In the genomic region with DNA sequence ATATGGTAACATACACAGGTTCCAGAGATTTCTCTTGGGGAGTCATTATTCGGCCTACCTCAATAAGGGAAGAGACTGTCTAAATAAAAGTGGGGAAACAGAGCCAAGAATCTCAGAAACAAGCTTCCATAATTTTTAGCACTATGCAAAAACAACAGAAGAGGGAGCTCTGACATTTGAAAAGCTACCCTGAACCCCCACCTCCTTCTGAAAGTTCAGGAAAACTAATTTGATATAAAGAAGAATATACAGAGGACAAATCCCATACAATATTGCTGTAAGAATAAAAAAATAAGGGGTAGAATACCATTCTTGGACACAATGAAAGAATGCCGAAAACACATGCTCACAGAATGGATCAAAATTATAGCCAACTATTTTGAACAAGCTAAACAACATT, we compare ENCODE assay signal across 10 cellular contexts. TPM values are rescaled to one million over a fixed set of nuclear protein-coding genes. Genes with fewer than 3 reads are reported as not detected.
DNase-seq lines count a peak whose midpoint lies in the region; ATAC-seq and TF ChIP-seq lines count a peak whose summit lies in the region.
"Had no signal": no experiment of that assay in that cellular context is flagged by ENCODE, and none has a peak within 500 bp of the region (broad histone marks: within the 10 kb centered on the region; RNA-seq: fewer than 3 reads in every experiment).

No MANE protein-coding gene starts in this region.

- intact Hi-C loops in sigmoid colon (cut with DNase I): no loop called here

- H3K9me3 ChIP-seq in upper lobe of left lung (no peaks in the 10 kb centered on the region), sigmoid colon (no peaks in the 10 kb centered on the region)

- H3K27ac ChIP-seq in upper lobe of left lung: no peak overlapping the region
- no peak overlapping the region for H3K27ac ChIP-seq in sigmoid colon

- TF ChIP-seq POLR2A in upper lobe of left lung (IDR thresholded peaks at IDR 0.05) (no peak), sigmoid colon (IDR thresholded peaks at IDR 0.05) (no peak)

- ATAC-seq in upper lobe of left lung (ENCODE audit: low FRiP score in 2 of 2): no peak
- ATAC-seq: activated CD4-positive, CD25-positive, alpha-beta regulatory T cell treated with anti-CD3 and anti-CD28 coated beads, Interleukin-2, amount 50 U/mL, for 24 hours had no signal

- H3K36me3 ChIP-seq in upper lobe of left lung (no peaks in the 10 kb centered on the region), sigmoid colon (no peaks in the 10 kb centered on the region)

- H3K27me3 ChIP-seq in upper lobe of left lung (no peaks in the 10 kb centered on the region), sigmoid colon (no peaks in the 10 kb centered on the region)

- TF ChIP-seq EP300 in upper lobe of left lung (IDR thresholded peaks at IDR 0.05) (no peak), sigmoid colon (IDR thresholded peaks at IDR 0.05) (no peak)

- in situ Hi-C loops in ACHN (cut with HindIII; ENCODE audit: low pct_ligation_motif_present, low pct_unique_long_range_greater_than_20kb, low sequenced_read_pairs): no loop called here

- no peak overlapping the region for H3K4me3 ChIP-seq in upper lobe of left lung
- H3K4me3 ChIP-seq in sigmoid colon: no peak overlapping the region
- H3K4me3 ChIP-seq: lung had no signal

- WGBS in upper lobe of left lung, 2 donors: 47 to 52% methylated on average over 2 of the region's 2 CpGs
- 44 to 64% methylated on average over 2 of the region's 2 CpGs for WGBS in sigmoid colon, 2 donors

- peak; percentile 16 for DNase-seq in ACHN
- DNase-seq in RPMI7951 (ENCODE audit: low read depth): peak; percentile 59
- DNase-seq in fibroblast of the conjunctiva (ENCODE audit: low read depth): peak; percentile 27
- DNase-seq in SW 1271 (lab: John Stamatoyannopoulos, UW): no peak
- DNase-seq in iPS-NIHi7 (ENCODE audit: extremely low spot score): no peak
- no peak for DNase-seq in upper lobe of left lung
- DNase-seq in sigmoid colon: no peak

- H3K4me1 ChIP-seq in upper lobe of left lung: no peaks in the 10 kb centered on the region
- H3K4me1 ChIP-seq in sigmoid colon: no peaks in the 10 kb centered on the region

- peak; percentile 17; the same call in 1 of the 3 replicates for TF ChIP-seq CTCF in GM12872 (IDR thresholded peaks at IDR 0.05; ENCODE audit: insufficient read depth, low read depth, low read length)
- TF ChIP-seq CTCF in upper lobe of left lung (IDR thresholded peaks at IDR 0.05): peak in 1 of 6 experiments; percentile 10
- no peak for TF ChIP-seq CTCF in sigmoid colon (IDR thresholded peaks at IDR 0.05)

RNA-seq across cellular contexts. Expression of a gene that starts 14.3 kb away (rescaled TPM):
- 15.1 and 15.3 TPM in 2 replicates for total RNA-seq in RPMI7951 (2014; rRNA removed; shearing (Covaris generic))
- total RNA-seq in upper lobe of left lung (10 to 100 TPM in 3 of 6 donors, 1 to 10 TPM in 3; 3.4 to 35.6 (median 10.2) TPM), sigmoid colon (1 to 10 TPM; 4.3 to 8.4 (median 7.4) TPM)
- polyA plus RNA-seq in sigmoid colon: 1 to 10 TPM; 3.0 to 4.0 (median 3.0) TPM

Comparison
In these comparisons a context has a peak if more than half of its experiments do, and no peak if none do; other contexts are left out.
1. DNase-seq: peak in ACHN (single experiment), RPMI7951 (single experiment) and fibroblast of the conjunctiva (single experiment); none in SW 1271 (0 of 2), iPS-NIHi7 (single experiment), upper lobe of left lung (0 of 2) and sigmoid colon (single experiment).